ENCODE assay signal across 1 cellular context in the genomic region with DNA sequence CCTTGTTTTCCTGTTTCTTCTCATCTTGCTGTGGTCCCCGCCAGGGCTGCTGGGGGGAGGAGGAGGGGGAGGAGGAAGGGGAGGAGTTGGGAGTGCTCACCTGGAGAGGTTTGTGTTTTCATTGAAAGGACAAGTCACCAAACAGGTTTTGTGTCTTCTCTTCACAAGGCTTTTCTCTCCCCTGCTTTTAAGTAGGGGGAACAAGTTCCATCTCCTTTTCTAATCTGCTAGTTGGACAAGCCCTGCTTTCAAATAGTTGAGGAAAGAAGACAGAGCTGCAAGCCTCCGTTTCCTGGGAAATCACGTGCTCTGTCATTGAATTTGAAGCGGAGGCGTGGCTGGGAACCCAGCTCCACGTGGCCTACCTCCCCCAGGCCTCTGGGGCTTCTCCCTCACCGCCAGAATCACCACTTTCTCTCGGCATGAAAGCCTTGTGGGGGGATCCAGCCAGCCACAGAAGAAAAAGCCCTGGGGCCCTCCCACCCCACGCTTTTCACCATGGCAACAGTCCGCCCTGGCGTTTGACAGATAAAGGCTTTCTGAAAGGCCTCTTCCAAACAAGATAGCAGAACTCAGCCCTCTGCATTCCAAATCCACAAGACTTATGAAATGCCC.
TF ChIP-seq lines count a peak whose summit lies in the region.

No MANE protein-coding gene starts in this region.

TF ChIP-seq in WTC11, 78 proteins besides CTCF, POLR2A, EP300 and RAD21 (continued from another document):
- TF ChIP-seq, protein P1, sequence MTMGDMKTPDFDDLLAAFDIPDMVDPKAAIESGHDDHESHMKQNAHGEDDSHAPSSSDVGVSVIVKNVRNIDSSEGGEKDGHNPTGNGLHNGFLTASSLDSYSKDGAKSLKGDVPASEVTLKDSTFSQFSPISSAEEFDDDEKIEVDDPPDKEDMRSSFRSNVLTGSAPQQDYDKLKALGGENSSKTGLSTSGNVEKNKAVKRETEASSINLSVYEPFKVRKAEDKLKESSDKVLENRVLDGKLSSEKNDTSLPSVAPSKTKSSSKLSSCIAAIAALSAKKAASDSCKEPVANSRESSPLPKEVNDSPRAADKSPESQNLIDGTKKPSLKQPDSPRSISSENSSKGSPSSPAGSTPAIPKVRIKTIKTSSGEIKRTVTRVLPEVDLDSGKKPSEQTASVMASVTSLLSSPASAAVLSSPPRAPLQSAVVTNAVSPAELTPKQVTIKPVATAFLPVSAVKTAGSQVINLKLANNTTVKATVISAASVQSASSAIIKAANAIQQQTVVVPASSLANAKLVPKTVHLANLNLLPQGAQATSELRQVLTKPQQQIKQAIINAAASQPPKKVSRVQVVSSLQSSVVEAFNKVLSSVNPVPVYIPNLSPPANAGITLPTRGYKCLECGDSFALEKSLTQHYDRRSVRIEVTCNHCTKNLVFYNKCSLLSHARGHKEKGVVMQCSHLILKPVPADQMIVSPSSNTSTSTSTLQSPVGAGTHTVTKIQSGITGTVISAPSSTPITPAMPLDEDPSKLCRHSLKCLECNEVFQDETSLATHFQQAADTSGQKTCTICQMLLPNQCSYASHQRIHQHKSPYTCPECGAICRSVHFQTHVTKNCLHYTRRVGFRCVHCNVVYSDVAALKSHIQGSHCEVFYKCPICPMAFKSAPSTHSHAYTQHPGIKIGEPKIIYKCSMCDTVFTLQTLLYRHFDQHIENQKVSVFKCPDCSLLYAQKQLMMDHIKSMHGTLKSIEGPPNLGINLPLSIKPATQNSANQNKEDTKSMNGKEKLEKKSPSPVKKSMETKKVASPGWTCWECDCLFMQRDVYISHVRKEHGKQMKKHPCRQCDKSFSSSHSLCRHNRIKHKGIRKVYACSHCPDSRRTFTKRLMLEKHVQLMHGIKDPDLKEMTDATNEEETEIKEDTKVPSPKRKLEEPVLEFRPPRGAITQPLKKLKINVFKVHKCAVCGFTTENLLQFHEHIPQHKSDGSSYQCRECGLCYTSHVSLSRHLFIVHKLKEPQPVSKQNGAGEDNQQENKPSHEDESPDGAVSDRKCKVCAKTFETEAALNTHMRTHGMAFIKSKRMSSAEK (CRISPR knock-in tag; IDR thresholded peaks at IDR 0.05; ENCODE audit: borderline replicate concordance): peak; percentile 75; the same call in 1 of the 2 replicates
- TF ChIP-seq, protein P2, sequence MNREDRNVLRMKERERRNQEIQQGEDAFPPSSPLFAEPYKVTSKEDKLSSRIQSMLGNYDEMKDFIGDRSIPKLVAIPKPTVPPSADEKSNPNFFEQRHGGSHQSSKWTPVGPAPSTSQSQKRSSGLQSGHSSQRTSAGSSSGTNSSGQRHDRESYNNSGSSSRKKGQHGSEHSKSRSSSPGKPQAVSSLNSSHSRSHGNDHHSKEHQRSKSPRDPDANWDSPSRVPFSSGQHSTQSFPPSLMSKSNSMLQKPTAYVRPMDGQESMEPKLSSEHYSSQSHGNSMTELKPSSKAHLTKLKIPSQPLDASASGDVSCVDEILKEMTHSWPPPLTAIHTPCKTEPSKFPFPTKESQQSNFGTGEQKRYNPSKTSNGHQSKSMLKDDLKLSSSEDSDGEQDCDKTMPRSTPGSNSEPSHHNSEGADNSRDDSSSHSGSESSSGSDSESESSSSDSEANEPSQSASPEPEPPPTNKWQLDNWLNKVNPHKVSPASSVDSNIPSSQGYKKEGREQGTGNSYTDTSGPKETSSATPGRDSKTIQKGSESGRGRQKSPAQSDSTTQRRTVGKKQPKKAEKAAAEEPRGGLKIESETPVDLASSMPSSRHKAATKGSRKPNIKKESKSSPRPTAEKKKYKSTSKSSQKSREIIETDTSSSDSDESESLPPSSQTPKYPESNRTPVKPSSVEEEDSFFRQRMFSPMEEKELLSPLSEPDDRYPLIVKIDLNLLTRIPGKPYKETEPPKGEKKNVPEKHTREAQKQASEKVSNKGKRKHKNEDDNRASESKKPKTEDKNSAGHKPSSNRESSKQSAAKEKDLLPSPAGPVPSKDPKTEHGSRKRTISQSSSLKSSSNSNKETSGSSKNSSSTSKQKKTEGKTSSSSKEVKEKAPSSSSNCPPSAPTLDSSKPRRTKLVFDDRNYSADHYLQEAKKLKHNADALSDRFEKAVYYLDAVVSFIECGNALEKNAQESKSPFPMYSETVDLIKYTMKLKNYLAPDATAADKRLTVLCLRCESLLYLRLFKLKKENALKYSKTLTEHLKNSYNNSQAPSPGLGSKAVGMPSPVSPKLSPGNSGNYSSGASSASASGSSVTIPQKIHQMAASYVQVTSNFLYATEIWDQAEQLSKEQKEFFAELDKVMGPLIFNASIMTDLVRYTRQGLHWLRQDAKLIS (CRISPR knock-in tag; IDR thresholded peaks at IDR 0.05; ENCODE audit: borderline replicate concordance): 0 out of 2 replicates have a peak, but pooled peaks have one; percentile 31
- TF ChIP-seq TEAD1 (CRISPR knock-in tag; IDR thresholded peaks at IDR 0.05) (peak; percentile 61; the same call in 1 of the 2 replicates), GABPB1 (CRISPR knock-in tag; IDR thresholded peaks at IDR 0.05) (peak; percentile 43; the same call in 1 of the 2 replicates), ZNF396 (CRISPR knock-in tag; IDR thresholded peaks at IDR 0.05; ENCODE audit: borderline replicate concordance) (no peak), RELA (CRISPR knock-in tag; IDR thresholded peaks at IDR 0.05; ENCODE audit: borderline replicate concordance) (0 out of 2 replicates have a peak, but pooled peaks have one; percentile 40), FOXK1 (CRISPR knock-in tag; IDR thresholded peaks at IDR 0.05) (peak; percentile 67), ZNF263 (CRISPR knock-in tag; IDR thresholded peaks at IDR 0.05; ENCODE audit: low read depth) (peak; percentile 89), ETV6 (CRISPR knock-in tag; IDR thresholded peaks at IDR 0.05) (peak; percentile 85)
- TF ChIP-seq, protein P3, sequence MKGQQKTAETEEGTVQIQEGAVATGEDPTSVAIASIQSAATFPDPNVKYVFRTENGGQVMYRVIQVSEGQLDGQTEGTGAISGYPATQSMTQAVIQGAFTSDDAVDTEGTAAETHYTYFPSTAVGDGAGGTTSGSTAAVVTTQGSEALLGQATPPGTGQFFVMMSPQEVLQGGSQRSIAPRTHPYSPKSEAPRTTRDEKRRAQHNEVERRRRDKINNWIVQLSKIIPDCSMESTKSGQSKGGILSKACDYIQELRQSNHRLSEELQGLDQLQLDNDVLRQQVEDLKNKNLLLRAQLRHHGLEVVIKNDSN (CRISPR knock-in tag; IDR thresholded peaks at IDR 0.05): peak; percentile 93
- TF ChIP-seq, protein P4, sequence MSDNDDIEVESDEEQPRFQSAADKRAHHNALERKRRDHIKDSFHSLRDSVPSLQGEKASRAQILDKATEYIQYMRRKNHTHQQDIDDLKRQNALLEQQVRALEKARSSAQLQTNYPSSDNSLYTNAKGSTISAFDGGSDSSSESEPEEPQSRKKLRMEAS (CRISPR knock-in tag; IDR thresholded peaks at IDR 0.05): peak; percentile 96
- TF ChIP-seq, protein P5, sequence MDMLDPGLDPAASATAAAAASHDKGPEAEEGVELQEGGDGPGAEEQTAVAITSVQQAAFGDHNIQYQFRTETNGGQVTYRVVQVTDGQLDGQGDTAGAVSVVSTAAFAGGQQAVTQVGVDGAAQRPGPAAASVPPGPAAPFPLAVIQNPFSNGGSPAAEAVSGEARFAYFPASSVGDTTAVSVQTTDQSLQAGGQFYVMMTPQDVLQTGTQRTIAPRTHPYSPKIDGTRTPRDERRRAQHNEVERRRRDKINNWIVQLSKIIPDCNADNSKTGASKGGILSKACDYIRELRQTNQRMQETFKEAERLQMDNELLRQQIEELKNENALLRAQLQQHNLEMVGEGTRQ (CRISPR knock-in tag; IDR thresholded peaks at IDR 0.05): peak; percentile 89
